ENCODE assay signal across 1 cellular context in the genomic region with DNA sequence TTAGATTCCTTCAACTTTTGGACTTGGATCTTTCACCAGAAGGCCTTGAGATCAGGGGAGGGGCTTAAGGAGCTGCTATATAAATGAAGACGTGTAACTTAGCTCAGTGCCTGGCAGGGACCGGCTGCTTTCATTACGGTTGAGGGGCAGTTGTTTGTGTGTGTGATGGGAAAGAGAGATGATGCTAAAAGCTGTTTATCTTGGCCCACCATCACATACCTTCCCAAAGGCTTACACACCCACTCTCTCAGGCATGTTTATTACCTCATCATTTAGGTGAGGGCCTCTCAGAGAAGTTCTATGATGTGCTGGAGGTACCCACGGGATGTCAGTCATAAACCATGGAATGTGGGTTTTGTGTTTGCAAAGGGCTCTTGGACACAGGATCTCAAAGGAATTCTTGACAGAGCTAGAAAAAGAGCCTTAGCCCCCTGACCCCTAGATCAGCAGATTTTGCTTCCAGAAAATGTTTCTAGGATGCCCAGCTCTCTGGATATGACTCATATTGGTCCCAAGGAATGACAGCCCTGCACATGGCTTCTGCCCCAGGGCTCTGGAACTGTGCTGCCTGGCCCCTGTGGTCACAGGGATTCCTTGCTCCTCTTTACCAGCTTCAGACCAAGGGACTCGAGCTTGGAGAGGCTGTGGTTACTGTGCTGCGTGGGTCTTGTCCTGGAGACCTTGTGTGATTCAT.
TF ChIP-seq lines count a peak whose summit lies in the region.

No MANE protein-coding gene starts in this region.

TF ChIP-seq in SK-N-SH, 30 proteins besides CTCF, POLR2A, EP300 and RAD21 (continued from another document):
- TF ChIP-seq, protein P1, sequence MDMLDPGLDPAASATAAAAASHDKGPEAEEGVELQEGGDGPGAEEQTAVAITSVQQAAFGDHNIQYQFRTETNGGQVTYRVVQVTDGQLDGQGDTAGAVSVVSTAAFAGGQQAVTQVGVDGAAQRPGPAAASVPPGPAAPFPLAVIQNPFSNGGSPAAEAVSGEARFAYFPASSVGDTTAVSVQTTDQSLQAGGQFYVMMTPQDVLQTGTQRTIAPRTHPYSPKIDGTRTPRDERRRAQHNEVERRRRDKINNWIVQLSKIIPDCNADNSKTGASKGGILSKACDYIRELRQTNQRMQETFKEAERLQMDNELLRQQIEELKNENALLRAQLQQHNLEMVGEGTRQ (IDR thresholded peaks at IDR 0.05; ENCODE audit: borderline replicate concordance, low read depth, low read length): no peak
